In genomic region chr19:6752257-6753177, GRCh38 we compare ENCODE assay signal across 1 cellular context.
TF ChIP-seq lines count a peak whose summit lies in the region.

No MANE protein-coding gene starts in this region.

TF ChIP-seq in HepG2, 621 proteins besides CTCF, POLR2A, EP300 and RAD21 (continued from another document and continues in another):
- peak; percentile 83 for TF ChIP-seq SNAPC4 (CRISPR knock-in tag; IDR thresholded peaks at IDR 0.05)
- TF ChIP-seq CEBPG (CRISPR knock-in tag; IDR thresholded peaks at IDR 0.05) = 0 out of 2 replicates have a peak, but pooled peaks have one; percentile 6
- TF ChIP-seq SOX5 (CRISPR knock-in tag; IDR thresholded peaks at IDR 0.05; ENCODE audit: borderline replicate concordance) = peak; percentile 5
- no peak for TF ChIP-seq NCOA2 (CRISPR knock-in tag; IDR thresholded peaks at IDR 0.05)
- TF ChIP-seq NR2F2 (IDR thresholded peaks at IDR 0.05; ENCODE audit: borderline replicate concordance, low read depth) = peak; percentile 54
- 0 out of 2 replicates have a peak, but pooled peaks have one; percentile 21 for TF ChIP-seq ZNF44 (CRISPR knock-in tag; IDR thresholded peaks at IDR 0.05)
- TF ChIP-seq KDM3A (CRISPR knock-in tag; IDR thresholded peaks at IDR 0.05; ENCODE audit: low read depth) = no peak; the same call in 1 of the 2 replicates
- TF ChIP-seq RERE (CRISPR knock-in tag; IDR thresholded peaks at IDR 0.05; ENCODE audit: low read depth) = no peak
- TF ChIP-seq ZBTB26 (CRISPR knock-in tag; IDR thresholded peaks at IDR 0.05; ENCODE audit: borderline replicate concordance) = no peak; the same call in 1 of the 2 replicates
- TF ChIP-seq NFKBIZ (CRISPR knock-in tag; IDR thresholded peaks at IDR 0.05) = no peak; the same call in 1 of the 2 replicates
- TF ChIP-seq ZNF3 (CRISPR knock-in tag; IDR thresholded peaks at IDR 0.05) = no peak
- TF ChIP-seq POLR2AphosphoS5 (IDR thresholded peaks at IDR 0.05; ENCODE audit: low read depth, low read length) = peak; percentile 42; the same call in 1 of the 2 replicates
- no peak for TF ChIP-seq PHB2 (IDR thresholded peaks at IDR 0.05; ENCODE audit: partially characterized antibody)
- no peak for TF ChIP-seq JARID2 (CRISPR knock-in tag; IDR thresholded peaks at IDR 0.05; ENCODE audit: insufficient replicate concordance)
- TF ChIP-seq SOX13 (IDR thresholded peaks at IDR 0.05) = no peak
- TF ChIP-seq SOX13 (CRISPR knock-in tag; conservative IDR thresholded peaks at IDR 0.05 in 1 of 2, IDR thresholded peaks at IDR 0.05 in 1 of 2) = no peak
- no peak for TF ChIP-seq CREB1 (IDR thresholded peaks at IDR 0.05)
- 0 out of 2 replicates have a peak, but pooled peaks have one; percentile 32 for TF ChIP-seq CREB1 (CRISPR knock-in tag; IDR thresholded peaks at IDR 0.05)
- TF ChIP-seq TAF15 (IDR thresholded peaks at IDR 0.05; ENCODE audit: low read depth, low read length, poor library complexity, severe bottlenecking) = peak; percentile 24
- TF ChIP-seq ZNF704 (CRISPR knock-in tag; IDR thresholded peaks at IDR 0.05; ENCODE audit: borderline replicate concordance) = no peak
- no peak for TF ChIP-seq DNMT1 (CRISPR knock-in tag; IDR thresholded peaks at IDR 0.05)
- no peak for TF ChIP-seq KDM5A (IDR thresholded peaks at IDR 0.05; ENCODE audit: borderline replicate concordance, low read length)
- peak; percentile 64; the same call in 1 of the 2 replicates for TF ChIP-seq GABPB1 (CRISPR knock-in tag; IDR thresholded peaks at IDR 0.05)
- TF ChIP-seq RXRB (CRISPR knock-in tag; IDR thresholded peaks at IDR 0.05; ENCODE audit: borderline replicate concordance) = no peak
- TF ChIP-seq MAZ (IDR thresholded peaks at IDR 0.05; ENCODE audit: borderline replicate concordance, low read depth, low read length) = peak; percentile 71; the same call in 1 of the 2 replicates
- TF ChIP-seq MAZ (CRISPR knock-in tag; IDR thresholded peaks at IDR 0.05; ENCODE audit: low read depth) = peak; percentile 52; the same call in 1 of the 2 replicates
- TF ChIP-seq ZNF530 (CRISPR knock-in tag; IDR thresholded peaks at IDR 0.05; ENCODE audit: low read depth) = no peak
- 0 out of 2 replicates have a peak, but pooled peaks have one; percentile 66 for TF ChIP-seq SMYD3 (CRISPR knock-in tag; IDR thresholded peaks at IDR 0.05)
- TF ChIP-seq ELF1 (CRISPR knock-in tag; IDR thresholded peaks at IDR 0.05) = no peak; the same call in 1 of the 2 replicates
- no peak for TF ChIP-seq ZNF550 (CRISPR knock-in tag; IDR thresholded peaks at IDR 0.05; ENCODE audit: borderline replicate concordance)
- no peak for TF ChIP-seq KLF6 (CRISPR knock-in tag; IDR thresholded peaks at IDR 0.05)
- TF ChIP-seq ZNF83 (CRISPR knock-in tag; IDR thresholded peaks at IDR 0.05; ENCODE audit: borderline replicate concordance) = no peak
- peak; percentile 79 for TF ChIP-seq TARDBP (CRISPR knock-in tag; IDR thresholded peaks at IDR 0.05)
- no peak for TF ChIP-seq ZNF180 (CRISPR knock-in tag; IDR thresholded peaks at IDR 0.05; ENCODE audit: borderline replicate concordance, low read depth)
- no peak for TF ChIP-seq ZNF18 (CRISPR knock-in tag; IDR thresholded peaks at IDR 0.05; ENCODE audit: insufficient replicate concordance)
- TF ChIP-seq ZNF558 (CRISPR knock-in tag; IDR thresholded peaks at IDR 0.05; ENCODE audit: borderline replicate concordance) = no peak
- peak; percentile 25; the same call in 1 of the 2 replicates for TF ChIP-seq ARNT2 (CRISPR knock-in tag; IDR thresholded peaks at IDR 0.05; ENCODE audit: low read depth)
- no peak for TF ChIP-seq ZNF33A (CRISPR knock-in tag; IDR thresholded peaks at IDR 0.05; ENCODE audit: borderline replicate concordance)
- no peak for TF ChIP-seq U2AF2 (IDR thresholded peaks at IDR 0.05; ENCODE audit: low read depth, low read length)
- TF ChIP-seq ZNF678 (CRISPR knock-in tag; IDR thresholded peaks at IDR 0.05) = no peak
- TF ChIP-seq DDIT3 (CRISPR knock-in tag; IDR thresholded peaks at IDR 0.05) = no peak
- TF ChIP-seq DMTF1 (CRISPR knock-in tag; IDR thresholded peaks at IDR 0.05) = no peak
- peak; percentile 77 for TF ChIP-seq MAX (IDR thresholded peaks at IDR 0.05)
- no peak for TF ChIP-seq KLF13 (CRISPR knock-in tag; IDR thresholded peaks at IDR 0.05)
- TF ChIP-seq E2F1 (CRISPR knock-in tag; IDR thresholded peaks at IDR 0.05) = no peak
